21 cellular contexts compared by ENCODE assay signal in the genomic region with DNA sequence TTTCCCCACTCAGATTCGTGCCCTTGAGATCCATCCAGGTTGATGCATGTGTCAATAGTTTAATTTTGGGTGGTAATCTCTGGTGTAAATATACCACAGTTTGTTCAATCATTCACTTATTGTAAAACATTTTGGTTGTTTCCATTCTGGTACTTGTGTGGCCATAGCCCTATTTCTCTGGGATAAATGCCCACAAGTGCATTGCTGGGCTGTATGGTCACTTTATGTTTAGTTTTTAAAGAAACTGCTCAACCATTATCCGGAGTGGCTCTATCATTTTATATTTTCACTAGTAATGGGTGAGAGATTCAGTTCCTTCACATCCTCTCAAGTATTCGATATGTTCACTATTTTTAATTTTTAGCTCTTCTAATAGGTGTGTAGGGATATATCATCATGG.
DNase-seq lines count a peak whose midpoint lies in the region; ATAC-seq, FAIRE-seq and TF ChIP-seq lines count a peak whose summit lies in the region.
"Had no signal": no experiment of that assay in that cellular context is flagged by ENCODE, and none has a peak within 500 bp of the region (broad histone marks: within the 10 kb centered on the region; RNA-seq: fewer than 3 reads in every experiment).

No MANE protein-coding gene starts in this region.

- H4K91ac ChIP-seq in mesenchymal stem cell (ENCODE audit: low read length), result no peak overlapping the region

- no peak for ATAC-seq in HG02798 (IDR thresholded peaks at IDR 0.05; ENCODE audit: poor library complexity, unreplicated experiment)
- ATAC-seq: GM23338 had no signal

- no peak for TF ChIP-seq CTCF in astrocyte (IDR thresholded peaks at IDR 0.05; ENCODE audit: insufficient read depth, low read depth, low read length)

- peak overlapping the region; percentile 39 to 86 for H2BK12ac ChIP-seq in mesenchymal stem cell (ENCODE audit: low read length in 2 of 2)

- peak overlapping the region in 2 of 11 experiments; percentile 44 to 55; a peak in 3 of 22 replicates for H3K27ac ChIP-seq in BLaER1 treated with 17β-estradiol and CSF1 and Interleukin-3, amounts not matched to agents 10 nM and 100 nM
- no peak overlapping the region for H3K27ac ChIP-seq in astrocyte (ENCODE audit: low read depth, low read length)
- H3K27ac ChIP-seq in mesenchymal stem cell (ENCODE audit: low read length, poor library complexity, severe bottlenecking), result no peak overlapping the region
- H3K27ac ChIP-seq: RWPE1 had no signal

- H2AFZ ChIP-seq in astrocyte (ENCODE audit: low read depth, low read length) (no peak overlapping the region), mesenchymal stem cell (ENCODE audit: low read depth, low read length) (no peak overlapping the region)

- H2BK5ac ChIP-seq in mesenchymal stem cell (ENCODE audit: low read depth, low read length, poor library complexity, severe bottlenecking), result no peak overlapping the region

- peaks cover 11 to 23% (median 13%) of the 10 kb centered on the region in 11 experiments; a peak in 21 of 22 replicates for H3K9me3 ChIP-seq in BLaER1 treated with 17β-estradiol and CSF1 and Interleukin-3, amounts not matched to agents 10 nM and 100 nM (replicated peaks in 1 of 11)
- H3K9me3 ChIP-seq in astrocyte (ENCODE audit: insufficient read depth, low read depth, low read length) (no peaks in the 10 kb centered on the region), mesenchymal stem cell (ENCODE audit: control insufficient read depth, low read length) (no peaks in the 10 kb centered on the region)

- H3K36me3 ChIP-seq in BLaER1 treated with 17β-estradiol and CSF1 and Interleukin-3, amounts not matched to agents 10 nM and 100 nM, result no peaks in the 10 kb centered on the region
- H3K36me3 ChIP-seq in astrocyte (ENCODE audit: insufficient read depth, low read length), result no peaks in the 10 kb centered on the region
- no peaks in the 10 kb centered on the region for H3K36me3 ChIP-seq in mesenchymal stem cell (ENCODE audit: control insufficient read depth in 1 of 2, insufficient read depth in 2 of 2, low read depth in 1 of 2, low read length in 2 of 2)

- peak overlapping the region in 10 of 11 experiments; percentile 23 to 76 (median 65); a peak in 12 of 22 replicates for H3K4me2 ChIP-seq in BLaER1 treated with 17β-estradiol and CSF1 and Interleukin-3, amounts not matched to agents 10 nM and 100 nM
- H3K4me2 ChIP-seq in astrocyte (ENCODE audit: low read length), result peak overlapping the region; percentile 60
- no peak overlapping the region for H3K4me2 ChIP-seq in mesenchymal stem cell (ENCODE audit: low read length, poor library complexity, severe bottlenecking)
- H3K4me2 ChIP-seq: GM23338 had no signal

- no peak overlapping the region for H3K27ac Mint-ChIP-seq in astrocyte (ENCODE audit: unreplicated experiment)
- H3K27ac Mint-ChIP-seq: CD4-positive, CD25-positive, alpha-beta regulatory T cell; GM23338; T-helper 1 cell treated with Interleukin-12 subunit alpha and Interleukin-12 subunit beta and Interleukin-4 antibody, amounts not matched to agents 30 μg/mL and 1 μg/mL, for 36 hours had no signal

- in situ Hi-C loops in G401 (cut with HindIII; ENCODE audit: low sequenced_read_pairs), result no loop called here

- H3K36me3 Mint-ChIP-seq in astrocyte (ENCODE audit: low read depth, unreplicated experiment), result no peaks in the 10 kb centered on the region
- H3K36me3 Mint-ChIP-seq: CD4-positive, CD25-positive, alpha-beta regulatory T cell had no signal

- no peaks in the 10 kb centered on the region for H3K27me3 ChIP-seq in BLaER1 treated with 17β-estradiol and CSF1 and Interleukin-3, amounts not matched to agents 10 nM and 100 nM
- H3K27me3 ChIP-seq in astrocyte (ENCODE audit: insufficient read depth, low read length) (no peaks in the 10 kb centered on the region), mesenchymal stem cell (ENCODE audit: control insufficient read depth in 1 of 2, insufficient read depth in 1 of 2, low read length in 2 of 2) (peaks cover 0 to 12% of the 10 kb centered on the region in 2 experiments)

- no peak overlapping the region for H4K8ac ChIP-seq in mesenchymal stem cell (ENCODE audit: low read length)

- H2AK5ac ChIP-seq in mesenchymal stem cell (ENCODE audit: low read length, severe bottlenecking), result no peak overlapping the region

- H4K20me1 ChIP-seq in BLaER1 treated with 17β-estradiol and CSF1 and Interleukin-3, amounts not matched to agents 10 nM and 100 nM, result no peaks in the 10 kb centered on the region
- no peaks in the 10 kb centered on the region for H4K20me1 ChIP-seq in astrocyte (ENCODE audit: insufficient read depth, low read length)

- H3K4me3 ChIP-seq in BLaER1 treated with 17β-estradiol and CSF1 and Interleukin-3, amounts not matched to agents 10 nM and 100 nM, result no peak overlapping the region
- H3K4me3 ChIP-seq in astrocyte (ENCODE audit: insufficient read depth, low read depth, low read length), result no peak overlapping the region
- H3K4me3 ChIP-seq in mesenchymal stem cell (ENCODE audit: insufficient read depth in 1 of 2, low read depth in 1 of 2, low read length in 2 of 2), result no peak overlapping the region
- H3K4me3 ChIP-seq: GM23338 had no signal

- H3K79me1 ChIP-seq in mesenchymal stem cell (replicated peaks; ENCODE audit: low read length, poor library complexity, severe bottlenecking), result no peaks in the 10 kb centered on the region

- H3K4ac ChIP-seq in mesenchymal stem cell (ENCODE audit: low read depth in 1 of 2, low read length in 2 of 2), result peak overlapping the region in 1 of 2 experiments; percentile 9

- 100% methylated on average over 1 of the region's 3 CpGs for WGBS in mesenchymal stem cell

- H3K9me3 Mint-ChIP-seq in astrocyte (ENCODE audit: unreplicated experiment), result no peaks in the 10 kb centered on the region
- H3K9me3 Mint-ChIP-seq: CD4-positive, CD25-positive, alpha-beta regulatory T cell; GM23338; T-helper 1 cell treated with Interleukin-12 subunit alpha and Interleukin-12 subunit beta and Interleukin-4 antibody, amounts not matched to agents 30 μg/mL and 1 μg/mL, for 36 hours had no signal

- H2BK120ac ChIP-seq in mesenchymal stem cell (ENCODE audit: low read depth, low read length), result no peak overlapping the region

- no peak overlapping the region for H3K23ac ChIP-seq in mesenchymal stem cell (ENCODE audit: low read length in 2 of 2)

- H3K4me3 Mint-ChIP-seq in astrocyte (ENCODE audit: unreplicated experiment), result no peak overlapping the region
- H3K4me3 Mint-ChIP-seq: CD4-positive, CD25-positive, alpha-beta regulatory T cell; GM23338; T-helper 1 cell treated with Interleukin-12 subunit alpha and Interleukin-12 subunit beta and Interleukin-4 antibody, amounts not matched to agents 30 μg/mL and 1 μg/mL, for 36 hours had no signal

- H3K14ac ChIP-seq in mesenchymal stem cell (ENCODE audit: low read length in 2 of 2), result no peak overlapping the region

- H3K4me1 ChIP-seq in BLaER1 treated with 17β-estradiol and CSF1 and Interleukin-3, amounts not matched to agents 10 nM and 100 nM, result peaks cover 41 to 84% (median 64%) of the 10 kb centered on the region in 10 experiments
- H3K4me1 ChIP-seq in astrocyte (ENCODE audit: insufficient read depth, low read length) (peaks cover 11% of the 10 kb centered on the region), mesenchymal stem cell (ENCODE audit: control insufficient read depth, insufficient read depth, low read depth, low read length) (no peaks in the 10 kb centered on the region)

- H2BK15ac ChIP-seq in mesenchymal stem cell (ENCODE audit: low read depth, poor library complexity, severe bottlenecking), result no peak overlapping the region

- DNase-seq in HTR-8/SVneo (ENCODE audit: insufficient read length, low spot score) (no peak), astrocyte (ENCODE audit: low read depth) (no peak), mesenchymal stem cell (no peak), NCI-H82 treated with DMSO at 0.1 percent for 48 hours (lab: John Stamatoyannopoulos, UW; ENCODE audit: unreplicated experiment) (no peak), activated T-cell treated with anti-CD3 and anti-CD28 coated beads for 4 hours (no peak), G401 (ENCODE audit: low spot score) (no peak)
- DNase-seq: AML-193; CD4-positive, CD25-positive, alpha-beta regulatory T cell; COR-L47; GF-D8; NCI-H1105 treated with DMSO at 0.1 percent for 48 hours; NCI-H1694; NCI-H2081 treated with DMSO at 0.1 percent for 48 hours; NCI-H510A treated with DMSO at 0.1 percent for 48 hours; NCI-H774; OCI-M1 had no signal

- H3K27me3 Mint-ChIP-seq in astrocyte (ENCODE audit: low read depth, unreplicated experiment), result peaks cover 14% of the 10 kb centered on the region

- FAIRE-seq in HTR-8/SVneo (lab: Jason Lieb, UNC) (peak; percentile 9), astrocyte (lab: Jason Lieb, UNC) (no peak)

- H3K9ac ChIP-seq in BLaER1 treated with 17β-estradiol and CSF1 and Interleukin-3, amounts not matched to agents 10 nM and 100 nM, result no peak overlapping the region
- H3K9ac ChIP-seq in astrocyte (ENCODE audit: low read length) (no peak overlapping the region), mesenchymal stem cell (ENCODE audit: low read length) (peak overlapping the region; percentile 14)

- no peaks in the 10 kb centered on the region for H3K79me2 ChIP-seq in astrocyte (ENCODE audit: insufficient read depth, low read length)

- no peaks in the 10 kb centered on the region for H3K4me1 Mint-ChIP-seq in astrocyte (ENCODE audit: low read depth, unreplicated experiment)

- peak overlapping the region in 1 of 2 experiments; percentile 69 for H3K18ac ChIP-seq in mesenchymal stem cell (ENCODE audit: low read depth in 1 of 2, low read length in 2 of 2)
